8 cellular contexts compared by ENCODE assay signal in the genomic region with DNA sequence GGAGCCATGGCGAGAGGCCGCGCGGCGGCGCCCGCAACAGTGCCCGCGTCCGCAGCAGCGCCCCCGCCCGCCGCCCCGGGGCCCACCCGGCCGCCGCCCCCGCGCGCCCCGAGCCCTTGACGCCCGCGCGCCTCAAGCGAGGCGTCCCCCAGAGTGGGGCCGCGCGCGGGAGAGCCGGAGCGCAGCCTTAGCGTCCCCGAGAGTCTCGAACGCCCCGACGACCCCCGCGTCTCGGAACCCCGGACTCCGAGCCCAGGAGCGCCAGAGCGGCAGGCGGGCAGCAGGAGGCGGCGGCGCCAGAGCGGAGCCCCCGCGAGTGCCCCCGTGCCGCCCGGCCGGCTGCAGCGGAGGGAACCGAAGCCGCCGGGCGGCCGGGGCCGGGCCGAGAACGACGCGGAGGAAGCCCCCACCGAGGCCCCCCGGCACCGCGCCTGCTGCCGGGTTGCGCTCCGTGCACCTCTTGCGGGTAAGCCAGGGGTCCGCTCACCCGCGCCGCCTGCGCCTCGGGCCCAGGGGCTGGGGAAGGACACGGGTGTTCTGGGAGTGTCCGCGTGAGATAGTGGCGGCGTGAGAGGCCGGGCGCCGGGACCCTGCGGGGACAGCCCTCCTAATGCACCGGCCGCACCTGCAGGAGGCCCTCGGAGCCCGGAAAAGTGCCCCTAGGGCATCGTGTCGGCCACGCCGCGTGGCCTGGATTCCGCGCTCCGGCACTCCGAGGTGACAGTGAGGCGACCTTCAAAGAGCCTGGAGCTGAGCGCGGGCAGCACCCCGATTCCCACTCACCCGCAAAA. TPM values are rescaled to one million over a fixed set of nuclear protein-coding genes. Genes with fewer than 3 reads are reported as not detected.
A peak's percentile ranks its signal among the peaks of the same experiment; 100 is the strongest.
DNase-seq lines count a peak whose midpoint lies in the region; ATAC-seq, FAIRE-seq and TF ChIP-seq lines count a peak whose summit lies in the region.

No MANE protein-coding gene starts in this region.

- ATAC-seq in HG02678 (IDR thresholded peaks at IDR 0.05; ENCODE audit: unreplicated experiment) = peak; percentile 11
- ATAC-seq in GM12878 = peak; percentile 10

- POLR2A ChIA-PET in GM12878 (lab: Charles Lee) = interaction anchor here (1.3 to 4.8 kb wide), 5 partner anchors 12 to 84 kb away, joined by 4 to 50 read pairs (median 7); a partner anchor contains a TSS

- peak; percentile 25 for TF ChIP-seq CTCF in GM13976 (IDR thresholded peaks at IDR 0.05; ENCODE audit: borderline replicate concordance, control extremely low read depth, extremely low read depth, insufficient read depth, missing control alignments)
- TF ChIP-seq CTCF in GM12878 (IDR thresholded peaks at IDR 0.05 in 2 of 3, conservative IDR thresholded peaks at IDR 0.05 in 1 of 3; ENCODE audit: control insufficient read depth in 2 of 3, extremely low read depth in 1 of 3, insufficient read depth in 1 of 3, low read depth in 3 of 3, low read length in 3 of 3) = peak in 1 of 3 experiments; percentile 15; a peak in 1 of 6 replicates
- peak in 1 of 3 experiments; percentile 50 for TF ChIP-seq CTCF in keratinocyte (optimal IDR thresholded peaks at IDR 0.05 in 1 of 3, IDR thresholded peaks at IDR 0.05 in 1 of 3, conservative IDR thresholded peaks at IDR 0.05 in 1 of 3; ENCODE audit: extremely low read depth in 1 of 3, insufficient read depth in 2 of 3, low read length in 3 of 3)

- no TSS peak for BruUV-seq in GM12878 (replicated peaks; lab: Mats Ljungman, UMichigan)

- H3K36me3 ChIP-seq in SK-N-MC (ENCODE audit: insufficient read depth, low read length) = no peaks in the 10 kb centered on the region
- no peaks in the 10 kb centered on the region for H3K36me3 ChIP-seq in GM12878 (ENCODE audit: control insufficient read depth in 2 of 2, insufficient read depth in 2 of 2, low read length in 1 of 2)
- H3K36me3 ChIP-seq in keratinocyte (ENCODE audit: control insufficient read depth in 2 of 2, extremely low read depth in 1 of 2, insufficient read depth in 2 of 2, low read length in 2 of 2) = no peaks in the 10 kb centered on the region

- H3K9ac ChIP-seq in SK-N-MC (ENCODE audit: insufficient read length) (peak overlapping the region; percentile 73), GM12878 (ENCODE audit: control insufficient read depth, insufficient read depth, low read length) (peak overlapping the region; percentile 80), keratinocyte (ENCODE audit: control insufficient read depth, extremely low read depth, insufficient read depth, low read length) (peak overlapping the region; percentile 84)

- H3K4me2 ChIP-seq in GM12878 (ENCODE audit: control insufficient read depth, insufficient read depth) = peak overlapping the region; percentile 51
- H3K4me2 ChIP-seq in keratinocyte (ENCODE audit: control insufficient read depth, extremely low read depth, insufficient read depth, low read depth, low read length) = peak overlapping the region; percentile 92

- dilution Hi-C loops in keratinocyte (cut with MboI; ENCODE audit: extremely low pct_ligation_motif_present, low sequenced_read_pairs) = no loop called here

- SMC1A ChIA-PET in GM12878 (lab: Charles Lee; ENCODE audit: uncharacterized antibody, unreplicated experiment) = interaction anchor here (0.6 to 9.6 kb wide), 15 partner anchors 9 to 1836 kb away, joined by 3 to 109 read pairs (median 6); a partner anchor contains a TSS

- CTCF ChIA-PET in GM12878 (lab: Yijun Ruan, JAX) = interaction anchor here (0.8 to 2.9 kb wide), 9 partner anchors 12 to 814 kb away, joined by 3 to 22 read pairs (median 9); a partner anchor contains a TSS

- H3K79me2 ChIP-seq in GM12878 (ENCODE audit: control insufficient read depth, insufficient read depth, low read length) = peaks cover 53% of the 10 kb centered on the region
- peaks cover 50% of the 10 kb centered on the region for H3K79me2 ChIP-seq in keratinocyte (ENCODE audit: control insufficient read depth, insufficient read depth, low read length)

- peak overlapping the region; percentile 3 for H2AFZ ChIP-seq in GM12878 (ENCODE audit: control insufficient read depth, low read depth, low read length)
- peak overlapping the region; percentile 35 for H2AFZ ChIP-seq in keratinocyte (ENCODE audit: control insufficient read depth, low read length)

- DNase-seq in GM13976 (ENCODE audit: low spot score) = peak; percentile 42
- DNase-seq in SK-N-MC (ENCODE audit: low read depth, low spot score) = no peak
- no peak for DNase-seq in GM12878 (ENCODE audit: low read depth, low spot score)
- DNase-seq in keratinocyte (ENCODE audit: low read depth, low spot score) = no peak
- peak; percentile 47 to 49 for DNase-seq in stimulated activated CD4-positive, alpha-beta T cell treated with anti-CD3 and anti-CD28 coated beads, Interleukin-2, amount 100 ng/mL, for 24 hours
- no peak for DNase-seq in NCI-H1436 treated with DMSO at 0.1 percent for 48 hours (lab: John Stamatoyannopoulos, UW)
- DNase-seq in NCI-H2171 (lab: John Stamatoyannopoulos, UW) = no peak

- TF ChIP-seq RAD21 in GM12878 (IDR thresholded peaks at IDR 0.05; ENCODE audit: insufficient read depth, low read depth, low read length) = no peak

- in situ Hi-C loops in GM13976 (cut with MboI; ENCODE audit: low sequenced_read_pairs, unreplicated experiment) = no loop called here
- in situ Hi-C loops in GM12878 (cut with MboI) = no loop called here

- no peak for TF ChIP-seq EP300 in GM12878 (IDR thresholded peaks at IDR 0.05; ENCODE audit: borderline replicate concordance in 1 of 2, control insufficient read depth in 1 of 2, low read depth in 2 of 2, low read length in 2 of 2)

- 1% methylated on average over 77 of the region's 110 CpGs for WGBS in GM12878 (ENCODE audit: insufficient coverage, insufficient replicate concordance, low lambda C conversion rate, missing lambda C conversion rate)

- H3K27ac ChIP-seq in SK-N-MC = no peak overlapping the region
- peak overlapping the region; percentile 80 for H3K27ac ChIP-seq in GM12878 (ENCODE audit: control insufficient read depth, insufficient read depth)
- H3K27ac ChIP-seq in keratinocyte (ENCODE audit: control insufficient read depth, insufficient read depth, low read length) = peak overlapping the region; percentile 58

- FAIRE-seq in GM12878 (lab: Jason Lieb, UNC) (no peak), keratinocyte (lab: Jason Lieb, UNC) (no peak)

- H4K20me1 ChIP-seq in GM12878 (ENCODE audit: control insufficient read depth, insufficient read depth) = no peaks in the 10 kb centered on the region
- H4K20me1 ChIP-seq in keratinocyte (ENCODE audit: control insufficient read depth, extremely low read depth, insufficient read depth, low read length) = no peaks in the 10 kb centered on the region

- peak; percentile 36 for TF ChIP-seq POLR2A in GM12878 (IDR thresholded peaks at IDR 0.05; ENCODE audit: low read depth, low read length)

- H3K9me3 ChIP-seq in SK-N-MC (ENCODE audit: low read depth, low read length) (no peaks in the 10 kb centered on the region), GM12878 (replicated peaks; ENCODE audit: control insufficient read depth, insufficient read depth, low read length) (no peaks in the 10 kb centered on the region), keratinocyte (ENCODE audit: control insufficient read depth, low read depth, low read length) (no peaks in the 10 kb centered on the region)

- RAD21 ChIA-PET in GM12878 (lab: Charles Lee; ENCODE audit: unreplicated experiment) = interaction anchor here (0.8 to 4.4 kb wide), 14 partner anchors 11 to 109 kb away, joined by 3 to 34 read pairs (median 6); no protein-coding TSS in a partner anchor

- H3K27me3 ChIP-seq in GM12878 (replicated peaks in 1 of 2; ENCODE audit: control insufficient read depth in 2 of 2, insufficient read depth in 2 of 2, low read length in 1 of 2) (no peaks in the 10 kb centered on the region), keratinocyte (ENCODE audit: control insufficient read depth, extremely low read depth, insufficient read depth, low read length) (no peaks in the 10 kb centered on the region)

- no peaks in the 10 kb centered on the region for H3K9me1 ChIP-seq in keratinocyte (ENCODE audit: control insufficient read depth, extremely low read depth, insufficient read depth, low read length)

- H3K4me1 ChIP-seq in GM12878 (ENCODE audit: control insufficient read depth, insufficient read depth, low read length) = peaks cover 15% of the 10 kb centered on the region
- peaks cover 11% of the 10 kb centered on the region for H3K4me1 ChIP-seq in keratinocyte (ENCODE audit: control insufficient read depth, extremely low read depth, insufficient read depth, low read length)

- H3K4me3 ChIP-seq in SK-N-MC (peak overlapping the region; percentile 85), GM12878 (peak overlapping the region; percentile 84), keratinocyte (ENCODE audit: control insufficient read depth in 2 of 3, extremely low read depth in 1 of 3, insufficient read depth in 2 of 3, low read depth in 1 of 3, low read length in 3 of 3) (peak overlapping the region; percentile 92 to 97 (median 93))

- intact Hi-C loops in GM12878 (cut with micrococcal nuclease; ENCODE audit: unreplicated experiment) = loop anchor here (2.0 to 5.0 kb wide), 5 partner anchors 33 to 178 kb away; a partner anchor contains a TSS

RNA-seq across cellular contexts. Expression of a gene that starts 51.9 kb away (rescaled TPM):
- total RNA-seq in GM12878 (2013; cell fraction: nucleolus; rRNA removed) = 62.6 and 63.8 TPM in 2 replicates
- total RNA-seq in GM12878 (2014; rRNA removed) (7.6 and 7.9 TPM in 2 replicates), GM12878 (2014; rRNA removed; fragmentation: Illumina TruSeq; extraction: Trizol) (7.1 and 9.1 TPM in 2 replicates), GM12878 (2021) (6.1 and 6.2 TPM in 2 replicates)
- polyA plus RNA-seq in GM12878 (2011; ENCODE audit: low read depth) = 3.7 TPM
- polyA plus RNA-seq in GM12878 (2011; rRNA removed) (3.6 and 3.8 TPM in 2 replicates), GM12878 (2014; fragmentation: Illumina TruSeq; extraction: Trizol) (3.5 and 6.8 TPM in 2 replicates), GM12878 (2014; fragmentation: Nextera tagmentation; extraction: Ambion mirVana) (1 to 10 TPM; 4.5 to 6.4 TPM), GM12878 (2014; rRNA removed) (3.9 and 6.2 TPM in 2 replicates), GM12878 (2016; fragmentation: Nextera tagmentation; extraction: Ambion mirVana) (1 to 10 TPM; 7.0 to 7.6 TPM), keratinocyte (3.1 to 6.1 TPM (median 3.6 TPM) in 3 replicates)
- polyA plus RNA-seq in GM12878 (2011; cell fraction: cytosol; rRNA removed) = 1.7 and 1.9 TPM in 2 replicates
- polyA plus RNA-seq in GM12878 (2011; cell fraction: nucleus; rRNA removed) = 4.9 and 6.1 TPM in 2 replicates
- 1.9 and 2.5 TPM in 2 replicates for polyA plus RNA-seq in GM12878 (2012)
- 6.2 and 7.2 TPM in 2 replicates for polyA minus RNA-seq in GM12878 (2011; rRNA and poly(A)+ RNA removed)
- 0.80 and 2.2 TPM in 2 replicates for polyA minus RNA-seq in GM12878 (2011; cell fraction: cytosol; rRNA and poly(A)+ RNA removed)
- polyA minus RNA-seq in GM12878 (2011; cell fraction: nucleus; rRNA and poly(A)+ RNA removed) = 12.0 and 16.6 TPM in 2 replicates
- polyA plus RNA-seq in keratinocyte (2011; ENCODE audit: low read depth) = 3.0 TPM
- polyA plus RNA-seq in keratinocyte (2011; cell fraction: cytosol; rRNA removed) = 2.7 and 3.7 TPM in 2 replicates
- polyA plus RNA-seq in keratinocyte (2011; cell fraction: nucleus; rRNA removed) = 5.0 and 5.1 TPM in 2 replicates
- polyA plus RNA-seq in keratinocyte (2012; ENCODE audit: low replicate concordance) = 3.0 and 4.1 TPM in 2 replicates
- polyA minus RNA-seq in keratinocyte = 3.7 to 15.9 TPM (median 7.9 TPM) in 3 replicates
- polyA minus RNA-seq in keratinocyte (2011; cell fraction: cytosol; rRNA and poly(A)+ RNA removed) = 3.5 TPM
- polyA minus RNA-seq in keratinocyte (2011; cell fraction: nucleus; rRNA and poly(A)+ RNA removed) = 13.6 and 34.8 TPM in 2 replicates

Comparison
In these comparisons a context has a peak if more than half of its experiments do, and no peak if none do; other contexts are left out.
1. DNase-seq: peak in GM13976 (single experiment) and stimulated activated CD4-positive, alpha-beta T cell treated with anti-CD3 and anti-CD28 coated beads, Interleukin-2, amount 100 ng/mL, for 24 hours (2 of 2); none in SK-N-MC (single experiment), GM12878 (single experiment), keratinocyte (single experiment), NCI-H1436 treated with DMSO at 0.1 percent for 48 hours (single experiment) and NCI-H2171 (single experiment).
2. Peak in every context shown above with its lines, with median percentiles within 50 percentile points of each other: H3K4me3 ChIP-seq and H3K9ac ChIP-seq.